Comparison of ENCODE assay signal across 11 cellular contexts in the genomic region with DNA sequence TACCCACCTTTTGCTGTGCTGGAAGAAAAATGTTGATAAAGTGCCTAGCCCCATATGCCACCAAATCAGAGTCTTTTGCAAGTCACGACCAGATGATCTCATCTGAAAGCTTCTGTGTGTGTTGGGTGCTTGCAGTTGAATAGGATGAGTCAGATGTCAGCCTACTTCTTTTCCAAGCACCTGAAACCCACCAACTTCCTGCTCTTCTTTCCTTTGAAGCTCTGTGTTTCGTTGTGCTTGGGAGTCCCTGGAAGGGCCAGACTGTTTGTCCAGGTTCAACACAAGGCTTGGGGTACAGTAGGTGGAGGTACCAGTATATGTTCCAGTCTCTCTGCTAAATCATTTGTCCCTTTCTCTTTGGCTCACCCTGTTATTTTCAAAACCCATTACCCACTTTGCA. TPM values are rescaled to one million over a fixed set of nuclear protein-coding genes. Genes with fewer than 3 reads are reported as not detected.
A peak's percentile ranks its signal among the peaks of the same experiment; 100 is the strongest.
DNase-seq lines count a peak whose midpoint lies in the region; ATAC-seq and TF ChIP-seq lines count a peak whose summit lies in the region.
"Had no signal": no experiment of that assay in that cellular context is flagged by ENCODE, and none has a peak within 500 bp of the region (broad histone marks: within the 10 kb centered on the region; RNA-seq: fewer than 3 reads in every experiment).

No MANE protein-coding gene starts in this region.

- H3K4me1 Mint-ChIP-seq in T-helper 17 cell (peaks cover 15% of the 10 kb centered on the region), type B pancreatic cell (ENCODE audit: unreplicated experiment) (peaks cover 52% of the 10 kb centered on the region)

- DNase-seq in right cardiac atrium (no peak), Right ventricle myocardium superior (no peak), T-helper 17 cell (no peak), foreskin fibroblast (peak; percentile 47 to 62), upper lobe of right lung (no peak), SHP77 treated with DMSO at 0.1 percent for 48 hours (lab: John Stamatoyannopoulos, UW) (no peak), type B pancreatic cell (ENCODE audit: extremely low spot score, unreplicated experiment) (no peak), middle frontal gyrus (ENCODE audit: extremely low spot score, low spot score) (no peak)
- DNase-seq: dorsolateral prefrontal cortex, GF-D8, T1000 had no signal

- H3K4me3 ChIP-seq in right cardiac atrium (ENCODE audit: low read length) (no peak overlapping the region), foreskin fibroblast (ENCODE audit: low read depth in 1 of 2, low read length in 2 of 2) (no peak overlapping the region), upper lobe of right lung (no peak overlapping the region)
- H3K4me3 ChIP-seq: dorsolateral prefrontal cortex had no signal

- no peaks in the 10 kb centered on the region for H3K36me3 ChIP-seq in upper lobe of right lung

- intact Hi-C loops in right cardiac atrium (cut with DNase I) = loop anchor here in 2 of 4 donors (10.0 kb wide), 1 partner anchor 175 kb away; a partner anchor contains a TSS
- intact Hi-C loops in Right ventricle myocardium superior (cut with DNase I) = no loop called here
- intact Hi-C loops in upper lobe of right lung (cut with DNase I) = no loop called here

- no peaks in the 10 kb centered on the region for H3K36me3 Mint-ChIP-seq in T-helper 17 cell (ENCODE audit: low read depth)
- no peaks in the 10 kb centered on the region for H3K36me3 Mint-ChIP-seq in type B pancreatic cell

- no peak overlapping the region for H3K4me3 Mint-ChIP-seq in T-helper 17 cell
- H3K4me3 Mint-ChIP-seq in type B pancreatic cell = no peak overlapping the region

- 76% methylated on average over 2 of the region's 2 CpGs for WGBS in right cardiac atrium

- ATAC-seq in right cardiac atrium (no peak), Right ventricle myocardium superior (ENCODE audit: poor library complexity) (no peak), T-helper 17 cell (no peak), upper lobe of right lung (no peak)

- H3K4me1 ChIP-seq in right cardiac atrium (ENCODE audit: control insufficient read depth, insufficient read depth, low read length) (peaks cover 19% of the 10 kb centered on the region), upper lobe of right lung (peaks cover 31% of the 10 kb centered on the region)

- peak overlapping the region; percentile 21 for H3K27ac ChIP-seq in right cardiac atrium (ENCODE audit: low read length)
- H3K27ac ChIP-seq in upper lobe of right lung = peak overlapping the region; percentile 59

- H3K9me3 ChIP-seq in right cardiac atrium (ENCODE audit: control insufficient read depth, low read length) (no peaks in the 10 kb centered on the region), T-helper 17 cell (ENCODE audit: control insufficient read depth, low read length, poor library complexity, severe bottlenecking) (no peaks in the 10 kb centered on the region), upper lobe of right lung (no peaks in the 10 kb centered on the region)

- H3K27me3 ChIP-seq in right cardiac atrium (ENCODE audit: control insufficient read depth, insufficient read depth) (no peaks in the 10 kb centered on the region), upper lobe of right lung (no peaks in the 10 kb centered on the region)
- H3K27me3 ChIP-seq: dorsolateral prefrontal cortex had no signal

- H3K27me3 Mint-ChIP-seq in T-helper 17 cell = no peaks in the 10 kb centered on the region
- peaks cover 19% of the 10 kb centered on the region for H3K27me3 Mint-ChIP-seq in type B pancreatic cell

- H3K27ac Mint-ChIP-seq in T-helper 17 cell (peak overlapping the region; percentile 83), type B pancreatic cell (no peak overlapping the region)

- H3K9me3 Mint-ChIP-seq in type B pancreatic cell = no peaks in the 10 kb centered on the region

- no peak for TF ChIP-seq CTCF in foreskin fibroblast (IDR thresholded peaks at IDR 0.05; ENCODE audit: low read depth, low read length)
- no peak for TF ChIP-seq CTCF in upper lobe of right lung (IDR thresholded peaks at IDR 0.05)
- TF ChIP-seq CTCF in type B pancreatic cell (conservative IDR thresholded peaks at IDR 0.05) = no peak

RNA-seq across cellular contexts. Expression of a gene that starts 36.8 kb away (rescaled TPM):
- total RNA-seq in right cardiac atrium (10 to 100 TPM; 15.8 to 18.7 (median 16.5) TPM), Right ventricle myocardium superior (26.3 TPM), T-helper 17 cell (10 to 100 TPM in 1 of 2 donors, 1 to 10 TPM in 1; 6.7 to 18.2 TPM), upper lobe of right lung (16.5 TPM), type B pancreatic cell (ENCODE audit: low replicate concordance) (26.9 and 29.0 TPM in 2 replicates)
- polyA plus RNA-seq in right cardiac atrium = 5.1 TPM

Comparison
In these comparisons a context has a peak if more than half of its experiments do, and no peak if none do; other contexts are left out.
1. DNase-seq: peak in foreskin fibroblast (2 of 2); none in right cardiac atrium (0 of 3), Right ventricle myocardium superior (single experiment), T-helper 17 cell (0 of 3), upper lobe of right lung (single experiment), SHP77 treated with DMSO at 0.1 percent for 48 hours (single experiment), type B pancreatic cell (single experiment) and middle frontal gyrus (single experiment).